In the genomic region with DNA sequence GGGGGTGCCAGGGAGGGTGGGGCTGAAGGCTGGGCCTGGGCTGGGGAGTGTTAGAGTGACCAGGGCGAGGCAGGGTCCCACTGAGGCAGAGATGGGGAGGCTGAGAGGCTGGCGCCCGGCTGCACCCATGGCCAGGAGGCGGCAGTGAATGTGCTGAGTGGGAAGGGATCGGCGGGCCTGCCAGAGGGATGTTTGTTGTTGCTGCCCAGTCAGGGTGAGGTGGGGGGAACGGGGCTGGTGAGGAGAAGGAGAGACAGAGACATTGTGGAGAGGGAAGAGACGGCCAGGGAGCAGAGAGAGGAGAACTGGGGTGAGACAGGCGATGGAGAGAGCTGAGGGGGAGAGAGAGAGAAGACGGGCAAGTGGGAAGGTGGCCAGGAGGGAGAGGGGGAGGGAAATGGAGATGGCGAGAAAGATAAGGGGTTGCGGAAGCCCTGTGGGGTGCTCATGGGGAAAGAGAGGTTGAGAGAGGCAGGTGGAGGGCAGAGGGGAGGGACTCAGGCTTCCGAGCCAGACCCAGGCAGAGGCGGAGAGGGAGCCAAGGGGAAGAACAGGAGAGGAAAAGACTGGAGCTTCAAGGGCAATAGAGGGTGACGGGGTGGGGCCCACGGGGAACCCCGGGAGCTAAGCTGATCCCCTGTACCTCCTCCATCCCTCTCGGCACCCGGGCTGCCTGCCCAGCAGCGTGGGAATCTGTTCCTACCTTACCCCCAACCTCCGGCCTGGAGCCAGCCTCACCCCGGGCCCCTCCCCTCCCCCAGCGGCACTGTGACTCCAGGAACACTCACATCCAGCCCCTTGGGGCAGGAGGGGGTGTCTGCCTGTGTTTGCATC, we compare ENCODE assay signal across 1 cellular context.
TF ChIP-seq lines count a peak whose summit lies in the region.

No MANE protein-coding gene starts in this region.

TF ChIP-seq in HepG2, 621 proteins besides CTCF, POLR2A, EP300 and RAD21 (continues in another document):
- TF ChIP-seq NFYC (CRISPR knock-in tag; IDR thresholded peaks at IDR 0.05) (no peak), FOXC1 (CRISPR knock-in tag; IDR thresholded peaks at IDR 0.05; ENCODE audit: borderline replicate concordance) (no peak), SMYD3 (CRISPR knock-in tag; IDR thresholded peaks at IDR 0.05) (no peak), ZNF180 (CRISPR knock-in tag; IDR thresholded peaks at IDR 0.05; ENCODE audit: borderline replicate concordance, low read depth) (no peak), DNMT1 (CRISPR knock-in tag; IDR thresholded peaks at IDR 0.05) (no peak), GABPB1 (CRISPR knock-in tag; IDR thresholded peaks at IDR 0.05) (peak; percentile 6; the same call in 1 of the 2 replicates), GLI4 (CRISPR knock-in tag; IDR thresholded peaks at IDR 0.05; ENCODE audit: borderline replicate concordance) (no peak), ZNF557 (CRISPR knock-in tag; IDR thresholded peaks at IDR 0.05) (no peak), ZNF879 (CRISPR knock-in tag; IDR thresholded peaks at IDR 0.05) (no peak), NFYB (CRISPR knock-in tag; IDR thresholded peaks at IDR 0.05) (no peak), ZNF260 (CRISPR knock-in tag; IDR thresholded peaks at IDR 0.05; ENCODE audit: borderline replicate concordance, low read depth) (no peak), ZNF781 (CRISPR knock-in tag; IDR thresholded peaks at IDR 0.05; ENCODE audit: borderline replicate concordance, not compliant biosample characterization) (no peak), REPIN1 (CRISPR knock-in tag; IDR thresholded peaks at IDR 0.05; ENCODE audit: borderline replicate concordance, low read depth) (no peak), RNF2 (conservative IDR thresholded peaks at IDR 0.05; ENCODE audit: low read depth) (no peak), RFXANK (CRISPR knock-in tag; IDR thresholded peaks at IDR 0.05) (no peak), JUNB (CRISPR knock-in tag; IDR thresholded peaks at IDR 0.05; ENCODE audit: borderline replicate concordance) (no peak), ELF1 (CRISPR knock-in tag; IDR thresholded peaks at IDR 0.05) (no peak), YEATS2 (CRISPR knock-in tag; IDR thresholded peaks at IDR 0.05; ENCODE audit: borderline replicate concordance) (no peak), RCOR2 (CRISPR knock-in tag; IDR thresholded peaks at IDR 0.05) (no peak), AHR (CRISPR knock-in tag; IDR thresholded peaks at IDR 0.05) (no peak), ZNF121 (CRISPR knock-in tag; IDR thresholded peaks at IDR 0.05) (no peak), BRD4 (CRISPR knock-in tag; IDR thresholded peaks at IDR 0.05) (no peak), ZNF335 (CRISPR knock-in tag; IDR thresholded peaks at IDR 0.05) (no peak), AGO1 (IDR thresholded peaks at IDR 0.05; ENCODE audit: low read depth, low read length, poor library complexity, severe bottlenecking) (no peak), PCBP1 (IDR thresholded peaks at IDR 0.05; ENCODE audit: borderline replicate concordance, low read depth, low read length) (peak; percentile 57; the same call in 1 of the 2 replicates), PITX1 (CRISPR knock-in tag; IDR thresholded peaks at IDR 0.05) (no peak), HNRNPH1 (optimal IDR thresholded peaks at IDR 0.05; ENCODE audit: low read depth, low read length) (no peak), ZNF792 (CRISPR knock-in tag; IDR thresholded peaks at IDR 0.05) (no peak), AGO2 (optimal IDR thresholded peaks at IDR 0.05; ENCODE audit: low read depth, low read length) (peak; percentile 8)
- TF ChIP-seq, protein P1, sequence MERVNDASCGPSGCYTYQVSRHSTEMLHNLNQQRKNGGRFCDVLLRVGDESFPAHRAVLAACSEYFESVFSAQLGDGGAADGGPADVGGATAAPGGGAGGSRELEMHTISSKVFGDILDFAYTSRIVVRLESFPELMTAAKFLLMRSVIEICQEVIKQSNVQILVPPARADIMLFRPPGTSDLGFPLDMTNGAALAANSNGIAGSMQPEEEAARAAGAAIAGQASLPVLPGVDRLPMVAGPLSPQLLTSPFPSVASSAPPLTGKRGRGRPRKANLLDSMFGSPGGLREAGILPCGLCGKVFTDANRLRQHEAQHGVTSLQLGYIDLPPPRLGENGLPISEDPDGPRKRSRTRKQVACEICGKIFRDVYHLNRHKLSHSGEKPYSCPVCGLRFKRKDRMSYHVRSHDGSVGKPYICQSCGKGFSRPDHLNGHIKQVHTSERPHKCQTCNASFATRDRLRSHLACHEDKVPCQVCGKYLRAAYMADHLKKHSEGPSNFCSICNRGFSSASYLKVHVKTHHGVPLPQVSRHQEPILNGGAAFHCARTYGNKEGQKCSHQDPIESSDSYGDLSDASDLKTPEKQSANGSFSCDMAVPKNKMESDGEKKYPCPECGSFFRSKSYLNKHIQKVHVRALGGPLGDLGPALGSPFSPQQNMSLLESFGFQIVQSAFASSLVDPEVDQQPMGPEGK (CRISPR knock-in tag; IDR thresholded peaks at IDR 0.05), result no peak
- TF ChIP-seq, protein P2, sequence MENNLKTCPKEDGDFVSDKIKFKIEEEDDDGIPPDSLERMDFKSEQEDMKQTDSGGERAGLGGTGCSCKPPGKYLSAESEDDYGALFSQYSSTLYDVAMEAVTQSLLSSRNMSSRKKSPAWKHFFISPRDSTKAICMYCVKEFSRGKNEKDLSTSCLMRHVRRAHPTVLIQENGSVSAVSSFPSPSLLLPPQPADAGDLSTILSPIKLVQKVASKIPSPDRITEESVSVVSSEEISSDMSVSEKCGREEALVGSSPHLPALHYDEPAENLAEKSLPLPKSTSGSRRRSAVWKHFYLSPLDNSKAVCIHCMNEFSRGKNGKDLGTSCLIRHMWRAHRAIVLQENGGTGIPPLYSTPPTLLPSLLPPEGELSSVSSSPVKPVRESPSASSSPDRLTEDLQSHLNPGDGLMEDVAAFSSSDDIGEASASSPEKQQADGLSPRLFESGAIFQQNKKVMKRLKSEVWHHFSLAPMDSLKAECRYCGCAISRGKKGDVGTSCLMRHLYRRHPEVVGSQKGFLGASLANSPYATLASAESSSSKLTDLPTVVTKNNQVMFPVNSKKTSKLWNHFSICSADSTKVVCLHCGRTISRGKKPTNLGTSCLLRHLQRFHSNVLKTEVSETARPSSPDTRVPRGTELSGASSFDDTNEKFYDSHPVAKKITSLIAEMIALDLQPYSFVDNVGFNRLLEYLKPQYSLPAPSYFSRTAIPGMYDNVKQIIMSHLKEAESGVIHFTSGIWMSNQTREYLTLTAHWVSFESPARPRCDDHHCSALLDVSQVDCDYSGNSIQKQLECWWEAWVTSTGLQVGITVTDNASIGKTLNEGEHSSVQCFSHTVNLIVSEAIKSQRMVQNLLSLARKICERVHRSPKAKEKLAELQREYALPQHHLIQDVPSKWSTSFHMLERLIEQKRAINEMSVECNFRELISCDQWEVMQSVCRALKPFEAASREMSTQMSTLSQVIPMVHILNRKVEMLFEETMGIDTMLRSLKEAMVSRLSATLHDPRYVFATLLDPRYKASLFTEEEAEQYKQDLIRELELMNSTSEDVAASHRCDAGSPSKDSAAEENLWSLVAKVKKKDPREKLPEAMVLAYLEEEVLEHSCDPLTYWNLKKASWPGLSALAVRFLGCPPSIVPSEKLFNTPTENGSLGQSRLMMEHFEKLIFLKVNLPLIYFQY (CRISPR knock-in tag; IDR thresholded peaks at IDR 0.05; ENCODE audit: borderline replicate concordance), result no peak
- TF ChIP-seq, protein P3, sequence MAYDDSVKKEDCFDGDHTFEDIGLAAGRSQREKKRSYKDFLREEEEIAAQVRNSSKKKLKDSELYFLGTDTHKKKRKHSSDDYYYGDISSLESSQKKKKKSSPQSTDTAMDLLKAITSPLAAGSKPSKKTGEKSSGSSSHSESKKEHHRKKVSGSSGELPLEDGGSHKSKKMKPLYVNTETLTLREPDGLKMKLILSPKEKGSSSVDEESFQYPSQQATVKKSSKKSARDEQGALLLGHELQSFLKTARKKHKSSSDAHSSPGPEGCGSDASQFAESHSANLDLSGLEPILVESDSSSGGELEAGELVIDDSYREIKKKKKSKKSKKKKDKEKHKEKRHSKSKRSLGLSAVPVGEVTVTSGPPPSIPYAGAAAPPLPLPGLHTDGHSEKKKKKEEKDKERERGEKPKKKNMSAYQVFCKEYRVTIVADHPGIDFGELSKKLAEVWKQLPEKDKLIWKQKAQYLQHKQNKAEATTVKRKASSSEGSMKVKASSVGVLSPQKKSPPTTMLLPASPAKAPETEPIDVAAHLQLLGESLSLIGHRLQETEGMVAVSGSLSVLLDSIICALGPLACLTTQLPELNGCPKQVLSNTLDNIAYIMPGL (CRISPR knock-in tag; IDR thresholded peaks at IDR 0.05; ENCODE audit: borderline replicate concordance in 1 of 2, low read depth in 1 of 2), result no peak
- TF ChIP-seq, protein P4, sequence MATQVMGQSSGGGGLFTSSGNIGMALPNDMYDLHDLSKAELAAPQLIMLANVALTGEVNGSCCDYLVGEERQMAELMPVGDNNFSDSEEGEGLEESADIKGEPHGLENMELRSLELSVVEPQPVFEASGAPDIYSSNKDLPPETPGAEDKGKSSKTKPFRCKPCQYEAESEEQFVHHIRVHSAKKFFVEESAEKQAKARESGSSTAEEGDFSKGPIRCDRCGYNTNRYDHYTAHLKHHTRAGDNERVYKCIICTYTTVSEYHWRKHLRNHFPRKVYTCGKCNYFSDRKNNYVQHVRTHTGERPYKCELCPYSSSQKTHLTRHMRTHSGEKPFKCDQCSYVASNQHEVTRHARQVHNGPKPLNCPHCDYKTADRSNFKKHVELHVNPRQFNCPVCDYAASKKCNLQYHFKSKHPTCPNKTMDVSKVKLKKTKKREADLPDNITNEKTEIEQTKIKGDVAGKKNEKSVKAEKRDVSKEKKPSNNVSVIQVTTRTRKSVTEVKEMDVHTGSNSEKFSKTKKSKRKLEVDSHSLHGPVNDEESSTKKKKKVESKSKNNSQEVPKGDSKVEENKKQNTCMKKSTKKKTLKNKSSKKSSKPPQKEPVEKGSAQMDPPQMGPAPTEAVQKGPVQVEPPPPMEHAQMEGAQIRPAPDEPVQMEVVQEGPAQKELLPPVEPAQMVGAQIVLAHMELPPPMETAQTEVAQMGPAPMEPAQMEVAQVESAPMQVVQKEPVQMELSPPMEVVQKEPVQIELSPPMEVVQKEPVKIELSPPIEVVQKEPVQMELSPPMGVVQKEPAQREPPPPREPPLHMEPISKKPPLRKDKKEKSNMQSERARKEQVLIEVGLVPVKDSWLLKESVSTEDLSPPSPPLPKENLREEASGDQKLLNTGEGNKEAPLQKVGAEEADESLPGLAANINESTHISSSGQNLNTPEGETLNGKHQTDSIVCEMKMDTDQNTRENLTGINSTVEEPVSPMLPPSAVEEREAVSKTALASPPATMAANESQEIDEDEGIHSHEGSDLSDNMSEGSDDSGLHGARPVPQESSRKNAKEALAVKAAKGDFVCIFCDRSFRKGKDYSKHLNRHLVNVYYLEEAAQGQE (IDR thresholded peaks at IDR 0.05; ENCODE audit: borderline replicate concordance in 1 of 2, low read depth in 1 of 2, low read length in 2 of 2), result no peak
- TF ChIP-seq, protein P5, sequence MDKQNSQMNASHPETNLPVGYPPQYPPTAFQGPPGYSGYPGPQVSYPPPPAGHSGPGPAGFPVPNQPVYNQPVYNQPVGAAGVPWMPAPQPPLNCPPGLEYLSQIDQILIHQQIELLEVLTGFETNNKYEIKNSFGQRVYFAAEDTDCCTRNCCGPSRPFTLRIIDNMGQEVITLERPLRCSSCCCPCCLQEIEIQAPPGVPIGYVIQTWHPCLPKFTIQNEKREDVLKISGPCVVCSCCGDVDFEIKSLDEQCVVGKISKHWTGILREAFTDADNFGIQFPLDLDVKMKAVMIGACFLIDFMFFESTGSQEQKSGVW (CRISPR knock-in tag; IDR thresholded peaks at IDR 0.05; ENCODE audit: borderline replicate concordance), result no peak
- TF ChIP-seq, protein P6, sequence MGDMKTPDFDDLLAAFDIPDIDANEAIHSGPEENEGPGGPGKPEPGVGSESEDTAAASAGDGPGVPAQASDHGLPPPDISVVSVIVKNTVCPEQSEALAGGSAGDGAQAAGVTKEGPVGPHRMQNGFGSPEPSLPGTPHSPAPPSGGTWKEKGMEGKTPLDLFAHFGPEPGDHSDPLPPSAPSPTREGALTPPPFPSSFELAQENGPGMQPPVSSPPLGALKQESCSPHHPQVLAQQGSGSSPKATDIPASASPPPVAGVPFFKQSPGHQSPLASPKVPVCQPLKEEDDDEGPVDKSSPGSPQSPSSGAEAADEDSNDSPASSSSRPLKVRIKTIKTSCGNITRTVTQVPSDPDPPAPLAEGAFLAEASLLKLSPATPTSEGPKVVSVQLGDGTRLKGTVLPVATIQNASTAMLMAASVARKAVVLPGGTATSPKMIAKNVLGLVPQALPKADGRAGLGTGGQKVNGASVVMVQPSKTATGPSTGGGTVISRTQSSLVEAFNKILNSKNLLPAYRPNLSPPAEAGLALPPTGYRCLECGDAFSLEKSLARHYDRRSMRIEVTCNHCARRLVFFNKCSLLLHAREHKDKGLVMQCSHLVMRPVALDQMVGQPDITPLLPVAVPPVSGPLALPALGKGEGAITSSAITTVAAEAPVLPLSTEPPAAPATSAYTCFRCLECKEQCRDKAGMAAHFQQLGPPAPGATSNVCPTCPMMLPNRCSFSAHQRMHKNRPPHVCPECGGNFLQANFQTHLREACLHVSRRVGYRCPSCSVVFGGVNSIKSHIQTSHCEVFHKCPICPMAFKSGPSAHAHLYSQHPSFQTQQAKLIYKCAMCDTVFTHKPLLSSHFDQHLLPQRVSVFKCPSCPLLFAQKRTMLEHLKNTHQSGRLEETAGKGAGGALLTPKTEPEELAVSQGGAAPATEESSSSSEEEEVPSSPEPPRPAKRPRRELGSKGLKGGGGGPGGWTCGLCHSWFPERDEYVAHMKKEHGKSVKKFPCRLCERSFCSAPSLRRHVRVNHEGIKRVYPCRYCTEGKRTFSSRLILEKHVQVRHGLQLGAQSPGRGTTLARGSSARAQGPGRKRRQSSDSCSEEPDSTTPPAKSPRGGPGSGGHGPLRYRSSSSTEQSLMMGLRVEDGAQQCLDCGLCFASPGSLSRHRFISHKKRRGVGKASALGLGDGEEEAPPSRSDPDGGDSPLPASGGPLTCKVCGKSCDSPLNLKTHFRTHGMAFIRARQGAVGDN (CRISPR knock-in tag; IDR thresholded peaks at IDR 0.05), result peak; percentile 27; the same call in 1 of the 2 replicates
- TF ChIP-seq, protein P7, sequence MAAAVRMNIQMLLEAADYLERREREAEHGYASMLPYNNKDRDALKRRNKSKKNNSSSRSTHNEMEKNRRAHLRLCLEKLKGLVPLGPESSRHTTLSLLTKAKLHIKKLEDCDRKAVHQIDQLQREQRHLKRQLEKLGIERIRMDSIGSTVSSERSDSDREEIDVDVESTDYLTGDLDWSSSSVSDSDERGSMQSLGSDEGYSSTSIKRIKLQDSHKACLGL (CRISPR knock-in tag; IDR thresholded peaks at IDR 0.05), result no peak
- TF ChIP-seq, protein P8, sequence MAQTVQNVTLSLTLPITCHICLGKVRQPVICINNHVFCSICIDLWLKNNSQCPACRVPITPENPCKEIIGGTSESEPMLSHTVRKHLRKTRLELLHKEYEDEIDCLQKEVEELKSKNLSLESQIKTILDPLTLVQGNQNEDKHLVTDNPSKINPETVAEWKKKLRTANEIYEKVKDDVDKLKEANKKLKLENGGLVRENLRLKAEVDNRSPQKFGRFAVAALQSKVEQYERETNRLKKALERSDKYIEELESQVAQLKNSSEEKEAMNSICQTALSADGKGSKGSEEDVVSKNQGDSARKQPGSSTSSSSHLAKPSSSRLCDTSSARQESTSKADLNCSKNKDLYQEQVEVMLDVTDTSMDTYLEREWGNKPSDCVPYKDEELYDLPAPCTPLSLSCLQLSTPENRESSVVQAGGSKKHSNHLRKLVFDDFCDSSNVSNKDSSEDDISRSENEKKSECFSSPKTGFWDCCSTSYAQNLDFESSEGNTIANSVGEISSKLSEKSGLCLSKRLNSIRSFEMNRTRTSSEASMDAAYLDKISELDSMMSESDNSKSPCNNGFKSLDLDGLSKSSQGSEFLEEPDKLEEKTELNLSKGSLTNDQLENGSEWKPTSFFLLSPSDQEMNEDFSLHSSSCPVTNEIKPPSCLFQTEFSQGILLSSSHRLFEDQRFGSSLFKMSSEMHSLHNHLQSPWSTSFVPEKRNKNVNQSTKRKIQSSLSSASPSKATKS (CRISPR knock-in tag; IDR thresholded peaks at IDR 0.05), result no peak
